In genomic region chr1:85580046-85580411, GRCh38 we compare ENCODE assay signal across 9 cellular contexts. TPM values are rescaled to one million over a fixed set of nuclear protein-coding genes. Genes with fewer than 3 reads are reported as not detected.
A peak's percentile ranks its signal among the peaks of the same experiment; 100 is the strongest.
DNase-seq lines count a peak whose midpoint lies in the region; ATAC-seq, FAIRE-seq and TF ChIP-seq lines count a peak whose summit lies in the region.
"Had no signal": no experiment of that assay in that cellular context is flagged by ENCODE, and none has a peak within 500 bp of the region (broad histone marks: within the 10 kb centered on the region; RNA-seq: fewer than 3 reads in every experiment).

No MANE protein-coding gene starts in this region.

- peak overlapping the region; percentile 98 for H2AFZ ChIP-seq in K562 (ENCODE audit: low read depth, low read length)

- H3K27ac ChIP-seq in A549 (peak overlapping the region; percentile 99 to 100), K562 (ENCODE audit: extremely low read depth, low read depth, low read length) (peak overlapping the region; percentile 37; the same call in 1 of the 3 replicates), liver (ENCODE audit: low read depth in 1 of 2, low read length in 2 of 2) (peak overlapping the region; percentile 57 to 95)

- POLR2A ChIA-PET in A549 (lab: Yijun Ruan, JAX) (interaction anchor here (1.8 to 3.0 kb wide), 3 partner anchors 32 to 272 kb away, joined by 12 to 26 read pairs (median 21); no protein-coding TSS in a partner anchor), K562 (lab: Yijun Ruan, JAX) (no interaction called here)

- ATAC-seq in A549 = no peak
- ATAC-seq in K562 = no peak

- intact Hi-C loops in K562 (cut with micrococcal nuclease) = loop anchor here (5.0 to 10.0 kb wide), 2 partner anchors 112 to 235 kb away; no protein-coding TSS in a partner anchor

- CTCF ChIA-PET in A549 (lab: Yijun Ruan, JAX) = interaction anchor here (2.0 kb wide), 1 partner anchor 13 kb away, joined by 6 read pairs; no protein-coding TSS in a partner anchor
- CTCF ChIA-PET in K562 (lab: Yijun Ruan, JAX; ENCODE audit: low intra/inter-chr PET ratio) = no interaction called here

- peak overlapping the region; percentile 83 to 86; a peak in 3 of 4 replicates for H3K9ac ChIP-seq in K562 (ENCODE audit: insufficient read depth in 1 of 2, low read depth in 2 of 2, low read length in 2 of 2)
- peak overlapping the region in 1 of 2 donors; percentile 16 for H3K9ac ChIP-seq in liver (ENCODE audit: low read depth in 1 of 2, low read length in 2 of 2)

- TF ChIP-seq POLR2A in A549 (IDR thresholded peaks at IDR 0.05; ENCODE audit: low read length) = no peak
- no peak for TF ChIP-seq POLR2A in K562 (conservative IDR thresholded peaks at IDR 0.05)

- WGBS in A549 (ENCODE audit: missing lambda C conversion rate) = 0% methylated on average over 11 of the region's 11 CpGs
- WGBS in K562 (ENCODE audit: insufficient coverage, low coverage, missing lambda C conversion rate) = 13% methylated on average over 11 of the region's 11 CpGs
- WGBS in liver = 3% methylated on average over 11 of the region's 11 CpGs

- H3K27me3 ChIP-seq in K562 (ENCODE audit: control insufficient read depth in 2 of 2, insufficient read depth in 2 of 2, low read length in 2 of 2) (no peaks in the 10 kb centered on the region), liver (ENCODE audit: control insufficient read depth in 4 of 4, insufficient read depth in 4 of 4, low read length in 3 of 4) (no peaks in the 10 kb centered on the region)

- peak overlapping the region; percentile 83 for H3K4me3 ChIP-seq in A549
- H3K4me3 ChIP-seq in K562 = peak overlapping the region; percentile 68
- H3K4me3 ChIP-seq in liver (ENCODE audit: low read depth in 1 of 3, low read length in 3 of 3) = peak overlapping the region in 2 of 3 donors; percentile 17 to 78

- H3K9me1 ChIP-seq in K562 (ENCODE audit: control insufficient read depth, insufficient read depth, low read length) = no peaks in the 10 kb centered on the region

- no peak for TF ChIP-seq RAD21 in A549 (conservative IDR thresholded peaks at IDR 0.05 in 1 of 2, IDR thresholded peaks at IDR 0.05 in 1 of 2)
- TF ChIP-seq RAD21 in K562 (CRISPR knock-in tag; conservative IDR thresholded peaks at IDR 0.05 in 1 of 2, IDR thresholded peaks at IDR 0.05 in 1 of 2) = no peak
- no peak for TF ChIP-seq RAD21 in liver (IDR thresholded peaks at IDR 0.05)

- TF ChIP-seq EP300 in A549 (IDR thresholded peaks at IDR 0.05) = no peak
- no peak for TF ChIP-seq EP300 in K562 (IDR thresholded peaks at IDR 0.05; ENCODE audit: low read length)

- DNase-seq in A549 (ENCODE audit: low read depth in 1 of 2, low spot score in 1 of 2) (peak; percentile 34 to 57), HS-5 (ENCODE audit: low read depth) (peak; percentile 67), K562 (ENCODE audit: extremely low read depth in 1 of 4, low spot score in 3 of 4) (no peak), urothelium cell line (ENCODE audit: low spot score) (peak; percentile 40), NCI-H1105 treated with DMSO at 0.1 percent for 48 hours (lab: John Stamatoyannopoulos, UW) (no peak), NCI-H82 treated with DMSO at 0.1 percent for 48 hours (lab: John Stamatoyannopoulos, UW; ENCODE audit: unreplicated experiment) (no peak)
- DNase-seq in stimulated activated CD4-positive, alpha-beta T cell treated with anti-CD3 and anti-CD28 coated beads, Interleukin-2, amount 100 ng/mL, for 48 hours = no peak

- FAIRE-seq in A549 (lab: Jason Lieb, UNC) = no peak
- FAIRE-seq in K562 (lab: Jason Lieb, UNC) = no peak
- no peak for FAIRE-seq in urothelium cell line (lab: Jason Lieb, UNC)
- FAIRE-seq: GM18507 had no signal

- BruUV-seq in K562 (replicated peaks; lab: Mats Ljungman, UMichigan) = no TSS peak

- H3K79me2 ChIP-seq in K562 (ENCODE audit: control insufficient read depth, insufficient read depth, low read length) = no peaks in the 10 kb centered on the region; the same call in 2 of the 3 replicates

- peaks cover 14% of the 10 kb centered on the region; the same call in 2 of the 3 replicates for H3K36me3 ChIP-seq in K562 (ENCODE audit: control insufficient read depth, insufficient read depth, low read length)
- H3K36me3 ChIP-seq in liver (ENCODE audit: control insufficient read depth in 4 of 4, insufficient read depth in 3 of 4, low read depth in 1 of 4, low read length in 3 of 4) = peaks cover 0 to 7% (median 5%) of the 10 kb centered on the region in 4 donors

- H3K4me1 ChIP-seq in A549 = peaks cover 48% of the 10 kb centered on the region
- H3K4me1 ChIP-seq in K562 (replicated peaks in 1 of 2; ENCODE audit: control insufficient read depth in 2 of 2, insufficient read depth in 2 of 2, low read length in 2 of 2) = peaks cover 5 to 33% of the 10 kb centered on the region in 2 experiments; a peak in 4 of 5 replicates
- H3K4me1 ChIP-seq in liver (ENCODE audit: control insufficient read depth in 4 of 4, insufficient read depth in 4 of 4, low read length in 3 of 4) = peaks cover 2 to 22% (median 10%) of the 10 kb centered on the region in 4 donors

- H4K20me1 ChIP-seq in K562 (replicated peaks; ENCODE audit: control insufficient read depth, insufficient read depth, low read length) = no peaks in the 10 kb centered on the region

- H3K9me3 ChIP-seq in A549 = no peaks in the 10 kb centered on the region
- H3K9me3 ChIP-seq in K562 (replicated peaks; ENCODE audit: control insufficient read depth, insufficient read depth, low read depth, low read length) = no peaks in the 10 kb centered on the region
- H3K9me3 ChIP-seq in liver (ENCODE audit: control insufficient read depth in 4 of 4, low read length in 3 of 4) = no peaks in the 10 kb centered on the region

- H3K4me2 ChIP-seq in A549 (peak overlapping the region; percentile 90), K562 (ENCODE audit: insufficient read depth, low read length) (peak overlapping the region; percentile 91)

- TF ChIP-seq CTCF in A549 (IDR thresholded peaks at IDR 0.05) (no peak), K562 (IDR thresholded peaks at IDR 0.05 in 2 of 3, conservative IDR thresholded peaks at IDR 0.05 in 1 of 3; ENCODE audit: insufficient read depth in 2 of 3, low read depth in 1 of 3, low read length in 3 of 3) (no peak), liver (IDR thresholded peaks at IDR 0.05; ENCODE audit: low read depth, low read length, missing input control) (no peak)

- in situ Hi-C loops in K562 (cut with MboI) = no loop called here

TF ChIP-seq in A549, 52 proteins besides CTCF, POLR2A, EP300 and RAD21 (continues in another document):
- TF ChIP-seq BCL3 (IDR thresholded peaks at IDR 0.05) = no peak

TF ChIP-seq in liver, 16 proteins besides CTCF, POLR2A, EP300 and RAD21 (continues in another document):
- TF ChIP-seq SP1 (IDR thresholded peaks at IDR 0.05) (no peak), FOXA1 (IDR thresholded peaks at IDR 0.05) (no peak), TAF1 (conservative IDR thresholded peaks at IDR 0.05) (no peak), GABPA (IDR thresholded peaks at IDR 0.05 in 1 of 2, conservative IDR thresholded peaks at IDR 0.05 in 1 of 2) (no peak), MAX (IDR thresholded peaks at IDR 0.05) (no peak), NR2F2 (IDR thresholded peaks at IDR 0.05) (no peak), FOXA2 (IDR thresholded peaks at IDR 0.05) (no peak)

RNA-seq across cellular contexts. Expression of gene CCN1, which starts 0.5 kb away (rescaled TPM):
- polyA plus RNA-seq in A549 (2011; rRNA removed) (46.5 and 57.2 TPM in 2 replicates), A549 (2017; fragmentation: RNase III; extraction: RNeasy Plus Mini Kit Qiagen cat#74134 plus additional on column Dnase treatment) (58.1 to 90.6 TPM (median 62.5 TPM) in 3 replicates), K562 (2011; rRNA removed) (0.31 and 0.59 TPM in 2 replicates), K562 (2014; fragmentation: Illumina TruSeq; extraction: Trizol) (1.5 and 2.8 TPM in 2 replicates), K562 (2014; fragmentation: Nextera tagmentation; extraction: Ambion mirVana) (under 1 TPM; 0.41 to 0.53 TPM), K562 (2014; rRNA removed) (1.7 and 4.2 TPM in 2 replicates), liver (10 to 100 TPM; 14.1 to 54.4 TPM)
- 82.1 and 97.6 TPM in 2 replicates for polyA plus RNA-seq in A549 (2012; cell fraction: cytosol; rRNA removed)
- 197 and 256 TPM in 2 replicates for polyA plus RNA-seq in A549 (2012; cell fraction: nucleus; rRNA removed)
- polyA minus RNA-seq in A549 (2011; rRNA and poly(A)+ RNA removed) = 31.6 and 37.0 TPM in 2 replicates
- 2.5 and 3.1 TPM in 2 replicates for total RNA-seq in K562 (2011; cell fraction: chromatin; rRNA removed; ENCODE audit: low replicate concordance)
- 3.2 and 3.4 TPM in 2 replicates for total RNA-seq in K562 (2011; cell fraction: nucleolus; rRNA removed)
- 2.0 and 2.7 TPM in 2 replicates for total RNA-seq in K562 (2011; cell fraction: nucleoplasm; rRNA removed)
- total RNA-seq in K562 (2014; rRNA removed) (0.27 and 1.0 TPM in 2 replicates), K562 (2014; rRNA removed; fragmentation: Illumina TruSeq; extraction: Trizol) (1.2 and 1.5 TPM in 2 replicates), K562 (2015; rRNA removed; fragmentation: Illumina TruSeq; extraction: Trizol) (0.62 and 0.64 TPM in 2 replicates), K562 (2021) (3.8 and 4.2 TPM in 2 replicates), liver (1 to 10 TPM; 3.5 to 5.9 TPM)
- polyA plus RNA-seq in K562 (2011; cell fraction: cytosol; rRNA removed) = 0.69 and 1.1 TPM in 2 replicates
- polyA plus RNA-seq in K562 (2011; cell fraction: nucleus; rRNA removed) = 2.1 and 2.4 TPM in 2 replicates
- 2.7 and 3.6 TPM in 2 replicates for polyA plus RNA-seq in K562 (2012)
- 0.72 and 0.95 TPM in 2 replicates for polyA minus RNA-seq in K562 (2011; rRNA and poly(A)+ RNA removed)
- polyA minus RNA-seq in K562 (2011; cell fraction: cytosol; rRNA and poly(A)+ RNA removed) = 0.73 and 0.95 TPM in 2 replicates
- polyA minus RNA-seq in K562 (2011; cell fraction: nucleus; rRNA and poly(A)+ RNA removed) = 0.67 and 2.7 TPM in 2 replicates

Comparison
In these comparisons a context has a peak if more than half of its experiments do, and no peak if none do; other contexts are left out.
1. DNase-seq: peak in A549 (2 of 2), HS-5 (single experiment) and urothelium cell line (single experiment); none in K562 (0 of 4), NCI-H1105 treated with DMSO at 0.1 percent for 48 hours (single experiment), stimulated activated CD4-positive, alpha-beta T cell treated with anti-CD3 and anti-CD28 coated beads, Interleukin-2, amount 100 ng/mL, for 48 hours (0 of 2) and NCI-H82 treated with DMSO at 0.1 percent for 48 hours (single experiment).
2. H3K27ac ChIP-seq: peak in every context shown above with its lines; median percentile 100 in A549; 76 in liver; 37 in K562.
3. Peak in every context shown above with its lines, with median percentiles within 50 percentile points of each other: H3K4me3 ChIP-seq.